19 cellular contexts compared by ENCODE assay signal in the genomic region with DNA sequence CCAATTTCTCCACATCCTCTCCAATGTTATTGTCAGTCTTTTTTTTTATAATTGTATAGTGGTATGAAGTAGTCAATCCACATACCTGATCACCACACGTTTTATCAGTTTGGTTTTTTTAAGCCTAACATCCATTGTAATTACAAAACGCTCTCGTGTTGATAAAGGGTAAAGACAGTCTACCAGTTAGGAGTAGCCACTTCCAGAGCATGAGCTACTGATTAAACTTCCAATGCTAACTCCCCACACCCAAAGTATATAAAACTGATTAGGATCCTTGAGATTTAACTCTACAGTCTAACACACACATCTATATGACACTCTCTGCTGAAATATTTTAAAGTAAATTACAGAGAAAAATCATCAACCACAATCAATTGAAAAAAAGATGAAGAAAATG. TPM values are rescaled to one million over a fixed set of nuclear protein-coding genes. Genes with fewer than 3 reads are reported as not detected.
A peak's percentile ranks its signal among the peaks of the same experiment; 100 is the strongest.
DNase-seq lines count a peak whose midpoint lies in the region; ATAC-seq, FAIRE-seq and TF ChIP-seq lines count a peak whose summit lies in the region.
"Had no signal": no experiment of that assay in that cellular context is flagged by ENCODE, and none has a peak within 500 bp of the region (broad histone marks: within the 10 kb centered on the region; RNA-seq: fewer than 3 reads in every experiment).

No MANE protein-coding gene starts in this region.

- POLR2A ChIA-PET in HepG2 (lab: Yijun Ruan, JAX): no interaction called here
- POLR2A ChIA-PET in GM10248 (lab: Yijun Ruan, JAX): no interaction called here

- no peak for TF ChIP-seq EP300 in HepG2 (IDR thresholded peaks at IDR 0.05; ENCODE audit: low read depth in 2 of 2, low read length in 2 of 2)
- TF ChIP-seq EP300 in HepG2 (CRISPR knock-in tag; IDR thresholded peaks at IDR 0.05; ENCODE audit: borderline replicate concordance): no peak

- no peak for TF ChIP-seq POLR2A in HepG2 (IDR thresholded peaks at IDR 0.05; ENCODE audit: insufficient read depth in 1 of 2, low read depth in 2 of 2, low read length in 2 of 2)

- WGBS in liver: 34% methylated on average over 3 of the region's 3 CpGs
- 55% methylated on average over 3 of the region's 3 CpGs for WGBS in HepG2 (ENCODE audit: low lambda C conversion rate)

- intact Hi-C loops in HepG2 (cut with micrococcal nuclease; ENCODE audit: unreplicated experiment): no loop called here
- intact Hi-C loops in mucosa of descending colon (cut with DNase I, micrococcal nuclease): no loop called here

- no peaks in the 10 kb centered on the region for H4K20me1 ChIP-seq in HepG2 (ENCODE audit: insufficient read depth, low read length)

- CTCF ChIA-PET in HepG2 (lab: Yijun Ruan, JAX; ENCODE audit: low intra/inter-chr PET ratio, low total read pairs) (no interaction called here), GM10248 (lab: Yijun Ruan, JAX) (interaction anchor here (0.8 to 2.1 kb wide), 4 partner anchors 10 to 35 kb away, joined by 3 to 10 read pairs (median 4); no protein-coding TSS in a partner anchor)

- no peak overlapping the region for H3K4me2 ChIP-seq in HepG2 (ENCODE audit: low read depth, low read length)
- H3K4me2 ChIP-seq: A549; BLaER1 treated with 17β-estradiol and CSF1 and Interleukin-3, amounts not matched to agents 10 nM and 100 nM had no signal

- H3K27me3 ChIP-seq in liver (ENCODE audit: control insufficient read depth in 4 of 4, insufficient read depth in 4 of 4, low read length in 3 of 4) (no peaks in the 10 kb centered on the region), HepG2 (ENCODE audit: control insufficient read depth in 1 of 2, insufficient read depth in 2 of 2, low read length in 2 of 2) (no peaks in the 10 kb centered on the region)
- H3K27me3 ChIP-seq: BLaER1 treated with 17β-estradiol and CSF1 and Interleukin-3, amounts not matched to agents 10 nM and 100 nM had no signal

- ATAC-seq in HepG2: no peak
- ATAC-seq in left lobe of liver: peak; percentile 34
- peak; percentile 62 for ATAC-seq in mucosa of descending colon
- ATAC-seq in HG03097 (IDR thresholded peaks at IDR 0.05; ENCODE audit: low FRiP score, unreplicated experiment): no peak
- ATAC-seq: A549; CD8-positive, alpha-beta T cell; GM12878 had no signal

- BruUV-seq in HepG2 (replicated peaks; lab: Mats Ljungman, UMichigan): no TSS peak

- in situ Hi-C loops in HepG2 (cut with HindIII; ENCODE audit: extremely low pct_ligation_motif_present, low pct_unique_long_range_greater_than_20kb): no loop called here

- H3K9ac ChIP-seq in liver (ENCODE audit: low read depth in 1 of 2, low read length in 2 of 2) (no peak overlapping the region), HepG2 (ENCODE audit: insufficient read depth, low read depth, low read length) (no peak overlapping the region)
- H3K9ac ChIP-seq: BLaER1 treated with 17β-estradiol and CSF1 and Interleukin-3, amounts not matched to agents 10 nM and 100 nM had no signal

- peaks cover 10 to 28% (median 19%) of the 10 kb centered on the region in 4 donors for H3K4me1 ChIP-seq in liver (ENCODE audit: control insufficient read depth in 4 of 4, insufficient read depth in 4 of 4, low read length in 3 of 4)
- H3K4me1 ChIP-seq in HepG2 (ENCODE audit: insufficient read depth, low read length): peaks cover 11% of the 10 kb centered on the region
- peaks cover 19% of the 10 kb centered on the region for H3K4me1 ChIP-seq in mucosa of descending colon (ENCODE audit: low read depth)

- no peaks in the 10 kb centered on the region for H3K79me2 ChIP-seq in HepG2 (ENCODE audit: insufficient read depth, low read length)

- DNase-seq in HepG2 (ENCODE audit: low spot score): no peak
- DNase-seq in left lobe of liver (ENCODE audit: low spot score): no peak
- DNase-seq in mucosa of descending colon: no peak
- no peak for DNase-seq in GM10248 (ENCODE audit: extremely low spot score)
- DNase-seq: AML-193; Caco-2; Calu3; CD4-positive, alpha-beta T cell; CD8-positive, alpha-beta T cell; DMS79 treated with DMSO at 0.1 percent for 48 hours; GF-D8 had no signal

- TF ChIP-seq CTCF in liver (IDR thresholded peaks at IDR 0.05; ENCODE audit: low read depth, low read length, missing input control) (no peak), HepG2 (CRISPR knock-in tag; IDR thresholded peaks at IDR 0.05) (no peak), mucosa of descending colon (IDR thresholded peaks at IDR 0.05) (no peak), GM10248 (IDR thresholded peaks at IDR 0.05; ENCODE audit: control extremely low read depth, extremely low read depth, low read depth, missing control alignments) (no peak)

- H3K27ac ChIP-seq in liver (ENCODE audit: low read depth in 1 of 2, low read length in 2 of 2) (no peak overlapping the region), HepG2 (ENCODE audit: extremely low read length, insufficient read depth, low read length) (no peak overlapping the region)
- H3K27ac ChIP-seq: 22Rv1; A549; BLaER1 treated with 17β-estradiol and CSF1 and Interleukin-3, amounts not matched to agents 10 nM and 100 nM; C4-2B had no signal

- TF ChIP-seq RAD21 in liver (IDR thresholded peaks at IDR 0.05) (no peak), HepG2 (CRISPR knock-in tag; IDR thresholded peaks at IDR 0.05) (no peak)

- no peak overlapping the region for H2AFZ ChIP-seq in HepG2 (ENCODE audit: low read length)

- no peak for FAIRE-seq in HepG2 (lab: Jason Lieb, UNC)
- FAIRE-seq: A549, D721Med, GM12878 had no signal

- H3K4me3 ChIP-seq in liver (ENCODE audit: low read depth in 1 of 3, low read length in 3 of 3): no peak overlapping the region
- no peak overlapping the region for H3K4me3 ChIP-seq in HepG2 (replicated peaks in 1 of 3; ENCODE audit: insufficient read depth in 1 of 3, low read depth in 2 of 3, low read length in 3 of 3)
- no peak overlapping the region for H3K4me3 ChIP-seq in mucosa of descending colon
- H3K4me3 ChIP-seq: A549; BLaER1 treated with 17β-estradiol and CSF1 and Interleukin-3, amounts not matched to agents 10 nM and 100 nM; GM12878 had no signal

- H3K36me3 ChIP-seq in liver (ENCODE audit: control insufficient read depth in 4 of 4, insufficient read depth in 3 of 4, low read depth in 1 of 4, low read length in 3 of 4) (no peaks in the 10 kb centered on the region), HepG2 (replicated peaks in 1 of 2; ENCODE audit: control insufficient read depth in 1 of 2, insufficient read depth in 2 of 2, low read length in 2 of 2) (no peaks in the 10 kb centered on the region), mucosa of descending colon (ENCODE audit: low read depth) (no peaks in the 10 kb centered on the region)
- H3K36me3 ChIP-seq: BLaER1 treated with 17β-estradiol and CSF1 and Interleukin-3, amounts not matched to agents 10 nM and 100 nM had no signal

- H3K9me3 ChIP-seq in liver (ENCODE audit: control insufficient read depth in 4 of 4, low read length in 3 of 4) (peaks cover 0 to 4% (median 2%) of the 10 kb centered on the region in 4 donors), HepG2 (ENCODE audit: low read length) (no peaks in the 10 kb centered on the region), mucosa of descending colon (no peaks in the 10 kb centered on the region)
- H3K9me3 ChIP-seq: A549, Caco-2 had no signal

TF ChIP-seq in liver, 16 proteins besides CTCF, POLR2A, EP300 and RAD21 (continues in another document):
- peak; percentile 16 to 22 for TF ChIP-seq HNF4A (conservative IDR thresholded peaks at IDR 0.05)
- no peak for TF ChIP-seq ATF3 (IDR thresholded peaks at IDR 0.05)
- no peak for TF ChIP-seq TAF1 (conservative IDR thresholded peaks at IDR 0.05)
- no peak for TF ChIP-seq HNF4G (IDR thresholded peaks at IDR 0.05)

TF ChIP-seq in HepG2, 621 proteins besides CTCF, POLR2A, EP300 and RAD21 (continues in another document):
- TF ChIP-seq ZBTB7B (CRISPR knock-in tag; IDR thresholded peaks at IDR 0.05): no peak

RNA-seq across cellular contexts. Expression of gene CPNE8, which starts 20.7 kb away (rescaled TPM):
- 10 to 100 TPM in 1 of 2 donors, 1 to 10 TPM in 1; 4.2 to 17.3 TPM for total RNA-seq in liver
- 10 to 100 TPM in 1 of 2 donors, 1 to 10 TPM in 1; 4.5 to 27.4 TPM for polyA plus RNA-seq in liver
- total RNA-seq in HepG2 (2016; rRNA removed; fragmentation: Illumina TruSeq; extraction: Trizol): 2.4 and 3.6 TPM in 2 replicates
- 0.18 and 0.51 TPM in 2 replicates for total RNA-seq in HepG2 (2016; cell fraction: cytosol; rRNA removed; fragmentation: Illumina TruSeq; extraction: Trizol; ENCODE audit: low read depth)
- total RNA-seq in HepG2 (2016; cell fraction: insoluble cytoplasmic fraction; rRNA removed; fragmentation: Illumina TruSeq; extraction: Trizol): 1.9 and 3.5 TPM in 2 replicates
- total RNA-seq in HepG2 (2016; cell fraction: membrane; rRNA removed; fragmentation: Illumina TruSeq; extraction: Trizol): 0.34 and 0.46 TPM in 2 replicates
- total RNA-seq in HepG2 (2016; cell fraction: nucleus; rRNA removed; fragmentation: Illumina TruSeq; extraction: Trizol): 3.9 and 5.6 TPM in 2 replicates
- 1.4 and 2.7 TPM in 2 replicates for polyA plus RNA-seq in HepG2 (2011; rRNA removed)
- 0.74 and 1.1 TPM in 2 replicates for polyA plus RNA-seq in HepG2 (2011; cell fraction: cytosol; rRNA removed)
- polyA plus RNA-seq in HepG2 (2011; cell fraction: nucleus; rRNA removed): 0.90 and 1.5 TPM in 2 replicates
- 0.69 and 0.98 TPM in 2 replicates for polyA plus RNA-seq in HepG2 (2012)
- 0.06 and 0.08 TPM in 2 replicates for polyA plus RNA-seq in HepG2 (2016; cell fraction: cytosol; fragmentation: Illumina TruSeq; extraction: Trizol; ENCODE audit: low read depth)
- 1.6 TPM in 2 replicates for polyA plus RNA-seq in HepG2 (2016; cell fraction: insoluble cytoplasmic fraction; fragmentation: Illumina TruSeq; extraction: Trizol; ENCODE audit: low read depth)
- polyA plus RNA-seq in HepG2 (2016; cell fraction: membrane; fragmentation: Illumina TruSeq; extraction: Trizol; ENCODE audit: low read depth): 0.19 and 0.23 TPM in 2 replicates
- polyA plus RNA-seq in HepG2 (2016; cell fraction: nucleus; fragmentation: Illumina TruSeq; extraction: Trizol; ENCODE audit: insufficient read depth, low read depth): 4.9 and 5.0 TPM in 2 replicates
- 1.4 and 16.1 TPM in 2 replicates for polyA minus RNA-seq in HepG2 (2011; rRNA and poly(A)+ RNA removed; ENCODE audit: low replicate concordance)
- 1.6 and 1.7 TPM in 2 replicates for polyA minus RNA-seq in HepG2 (2011; cell fraction: cytosol; rRNA and poly(A)+ RNA removed)
- 11.1 and 14.3 TPM in 2 replicates for polyA minus RNA-seq in HepG2 (2011; cell fraction: nucleus; rRNA and poly(A)+ RNA removed)
- total RNA-seq in left lobe of liver: 9.2 TPM
- total RNA-seq in mucosa of descending colon: 10 to 100 TPM; 23.4 to 31.5 (median 24.7) TPM

Comparison
In these comparisons a context has a peak if more than half of its experiments do, and no peak if none do; other contexts are left out.
1. ATAC-seq: peak in left lobe of liver (single experiment) and mucosa of descending colon (single experiment); none in HepG2 (single experiment) and HG03097 (single experiment).